8 cellular contexts compared by ENCODE assay signal in genomic region chr3:128727485-128727884, GRCh38. TPM values are rescaled to one million over a fixed set of nuclear protein-coding genes. Genes with fewer than 3 reads are reported as not detected.
DNase-seq lines count a peak whose midpoint lies in the region; ATAC-seq and TF ChIP-seq lines count a peak whose summit lies in the region.

No MANE protein-coding gene starts in this region.

- BruUV-seq in Calu3 (replicated peaks; lab: Mats Ljungman, UMichigan), result no TSS peak

- H3K4me3 ChIP-seq in Peyer's patch (peak overlapping the region; percentile 71 to 96 (median 93)), ovary (peak overlapping the region; percentile 85)

- peaks cover 38% of the 10 kb centered on the region for H3K4me1 Mint-ChIP-seq in Calu3 (ENCODE audit: low read depth, unreplicated experiment)

- H3K4me3 Mint-ChIP-seq in Calu3 (ENCODE audit: low read depth, unreplicated experiment), result peak overlapping the region; percentile 94

- no peaks in the 10 kb centered on the region for H3K9me3 Mint-ChIP-seq in Calu3 (ENCODE audit: low read depth, unreplicated experiment)

- no peaks in the 10 kb centered on the region for H3K36me3 ChIP-seq in Peyer's patch
- H3K36me3 ChIP-seq in ovary, result no peaks in the 10 kb centered on the region

- TF ChIP-seq CTCF in Calu3 (IDR thresholded peaks at IDR 0.05; ENCODE audit: unreplicated experiment) (no peak), Peyer's patch (IDR thresholded peaks at IDR 0.05) (no peak), ovary (IDR thresholded peaks at IDR 0.05) (no peak)

- H3K27ac ChIP-seq in Peyer's patch, result peak overlapping the region in 3 of 4 donors; percentile 86 to 95 (median 93)
- peak overlapping the region; percentile 99 for H3K27ac ChIP-seq in epithelial cell of prostate
- H3K27ac ChIP-seq in ovary, result no peak overlapping the region

- TF ChIP-seq POLR2A in Peyer's patch (IDR thresholded peaks at IDR 0.05) (no peak), ovary (IDR thresholded peaks at IDR 0.05) (no peak)

- H3K9me3 ChIP-seq in Peyer's patch (no peaks in the 10 kb centered on the region), ovary (no peaks in the 10 kb centered on the region)

- ATAC-seq in left colon, result no peak
- ATAC-seq in HG02642 (IDR thresholded peaks at IDR 0.05; ENCODE audit: poor library complexity, unreplicated experiment), result no peak
- ATAC-seq in GM21619 (IDR thresholded peaks at IDR 0.05; ENCODE audit: unreplicated experiment), result no peak

- peaks cover 53% of the 10 kb centered on the region for H3K36me3 Mint-ChIP-seq in Calu3 (ENCODE audit: insufficient read depth, unreplicated experiment)

- H3K27me3 Mint-ChIP-seq in Calu3 (ENCODE audit: unreplicated experiment), result no peaks in the 10 kb centered on the region

- DNase-seq in Calu3 (no peak), Peyer's patch (no peak), epithelial cell of prostate (ENCODE audit: low read depth, low spot score) (no peak), ovary (no peak), cerebellar nuclear complex (lab: John Stamatoyannopoulos, UW) (no peak), left colon (no peak)

- CTCF ChIA-PET in Calu3 (lab: Charles Lee), result interaction anchor here (0.5 to 3.3 kb wide), 6 partner anchors 19 to 60 kb away, joined by 4 to 22 read pairs (median 4); no protein-coding TSS in a partner anchor

- H3K27me3 ChIP-seq in Peyer's patch (no peaks in the 10 kb centered on the region), ovary (no peaks in the 10 kb centered on the region)

- H3K4me1 ChIP-seq in Peyer's patch (peaks cover 0 to 51% (median 9%) of the 10 kb centered on the region in 4 donors), ovary (ENCODE audit: insufficient read depth) (peaks cover 12% of the 10 kb centered on the region)

- TF ChIP-seq EP300 in ovary (IDR thresholded peaks at IDR 0.05), result no peak

- peak overlapping the region; percentile 97 for H3K27ac Mint-ChIP-seq in Calu3 (ENCODE audit: unreplicated experiment)

- 13 to 33% (median 20%) methylated on average over 6 of the region's 6 CpGs for WGBS in ovary, 3 donors

- intact Hi-C loops in Calu3 (cut with micrococcal nuclease; ENCODE audit: unreplicated experiment), result loop anchor here (5.0 kb wide), 1 partner anchor 45 kb away; no protein-coding TSS in a partner anchor
- intact Hi-C loops in ovary (cut with DNase I), result loop anchor here in 1 of 4 donors (5.0 kb wide), 1 partner anchor 45 kb away; no protein-coding TSS in a partner anchor
- intact Hi-C loops in left colon (cut with DNase I, micrococcal nuclease), result no loop called here

RNA-seq across cellular contexts. Expression of gene RAB7A, which starts 1.5 kb away (rescaled TPM):
- 491 and 522 TPM in 2 replicates for total RNA-seq in Calu3 (2022)
- total RNA-seq in Peyer's patch, result 100 to 1,000 TPM in 2 of 4 donors, 10 to 100 TPM in 2; 96.6 to 116 (median 99.4) TPM
- 100 to 1,000 TPM in 5 of 7 donors, 10 to 100 TPM in 2; 70.1 to 253 (median 213) TPM for total RNA-seq in ovary
- 100 to 1,000 TPM; 136 to 320 TPM for polyA plus RNA-seq in ovary
- 100 to 1,000 TPM; 254 to 307 TPM for total RNA-seq in left colon

Comparison
In these comparisons a context has a peak if more than half of its experiments do, and no peak if none do; other contexts are left out.
1. H3K27ac ChIP-seq: peak in Peyer's patch (3 of 4) and epithelial cell of prostate (single experiment); none in ovary (0 of 2).